2 cellular contexts compared by ENCODE assay signal in genomic region chr3:179811321-179812095, GRCh38.
TF ChIP-seq lines count a peak whose summit lies in the region.

No MANE protein-coding gene starts in this region.

TF ChIP-seq in HEK293T, 16 proteins besides CTCF, POLR2A, EP300 and RAD21:
- TF ChIP-seq TARDBP (IDR thresholded peaks at IDR 0.05) = no peak
- TF ChIP-seq ZNF384 (IDR thresholded peaks at IDR 0.05) = no peak
- TF ChIP-seq LEF1 (IDR thresholded peaks at IDR 0.05; ENCODE audit: borderline replicate concordance) = no peak

TF ChIP-seq in H1, 55 proteins besides CTCF, POLR2A, EP300 and RAD21:
- no peak for TF ChIP-seq TAF7 (optimal IDR thresholded peaks at IDR 0.05; ENCODE audit: borderline replicate concordance, low read depth, low read length)
- TF ChIP-seq RXRA (IDR thresholded peaks at IDR 0.05; ENCODE audit: insufficient read depth, low read depth, low read length) = no peak
- no peak for TF ChIP-seq TAF1 (IDR thresholded peaks at IDR 0.05; ENCODE audit: low read depth, low read length)
- no peak for TF ChIP-seq SIRT6 (IDR thresholded peaks at IDR 0.05; ENCODE audit: low read length)
- TF ChIP-seq ATF3 (IDR thresholded peaks at IDR 0.05; ENCODE audit: insufficient read depth, low read depth, low read length) = no peak
- TF ChIP-seq HDAC2 (IDR thresholded peaks at IDR 0.05; ENCODE audit: borderline replicate concordance in 1 of 2, low read depth in 2 of 2, low read length in 2 of 2) = no peak
- no peak for TF ChIP-seq CREB1 (IDR thresholded peaks at IDR 0.05)
- no peak for TF ChIP-seq CTBP2 (IDR thresholded peaks at IDR 0.05; ENCODE audit: borderline replicate concordance, insufficient read depth, insufficient read length, low read length)
